ENCODE assay signal across 20 cellular contexts in the genomic region with DNA sequence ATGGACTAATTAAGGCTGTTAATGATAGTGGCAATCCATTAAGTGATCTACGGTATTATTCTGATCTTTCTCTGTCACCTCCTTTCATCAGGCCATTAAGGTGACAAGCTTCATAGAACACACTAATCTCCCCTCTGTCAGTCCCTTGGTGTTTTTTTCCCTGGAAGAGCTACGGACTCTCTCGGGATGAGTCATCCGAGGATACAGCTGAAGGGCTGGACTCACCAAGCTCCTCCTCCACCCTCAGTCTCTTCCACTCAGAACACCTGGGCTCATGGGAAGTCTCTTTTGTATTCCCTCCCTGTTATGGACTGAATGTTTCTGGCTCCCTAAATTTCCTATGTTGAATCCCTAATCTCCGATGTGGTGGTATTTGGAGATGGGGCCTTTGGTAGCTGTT.
DNase-seq lines count a peak whose midpoint lies in the region; ATAC-seq, FAIRE-seq and TF ChIP-seq lines count a peak whose summit lies in the region.
"Had no signal": no experiment of that assay in that cellular context is flagged by ENCODE, and none has a peak within 500 bp of the region (broad histone marks: within the 10 kb centered on the region; RNA-seq: fewer than 3 reads in every experiment).

No MANE protein-coding gene starts in this region.

- intact Hi-C loops in HepG2 (cut with micrococcal nuclease; ENCODE audit: unreplicated experiment) (no loop called here), right lobe of liver (cut with DNase I) (no loop called here), endothelial cell of umbilical vein (cut with micrococcal nuclease) (no loop called here)

- H3K27ac ChIP-seq in HepG2 (ENCODE audit: extremely low read length, insufficient read depth, low read length) (no peak overlapping the region), right lobe of liver (no peak overlapping the region), endothelial cell of umbilical vein (ENCODE audit: insufficient read depth, low read depth, low read length) (no peak overlapping the region), substantia nigra (ENCODE audit: low read depth, low read length, poor library complexity, severe bottlenecking) (no peak overlapping the region)
- H3K27ac ChIP-seq: GM23248 had no signal

- WGBS in HepG2 (ENCODE audit: low lambda C conversion rate) = 8% methylated on average over 5 of the region's 5 CpGs
- WGBS in right lobe of liver (ENCODE audit: insufficient coverage, low coverage, low lambda C conversion rate, missing lambda C conversion rate) = 78% methylated on average over 4 of the region's 5 CpGs

- in situ Hi-C loops in HepG2 (cut with HindIII; ENCODE audit: extremely low pct_ligation_motif_present, low pct_unique_long_range_greater_than_20kb) = no loop called here

- no peak for TF ChIP-seq POLR2A in HepG2 (IDR thresholded peaks at IDR 0.05; ENCODE audit: insufficient read depth in 1 of 2, low read depth in 2 of 2, low read length in 2 of 2)
- no peak for TF ChIP-seq POLR2A in right lobe of liver (IDR thresholded peaks at IDR 0.05)
- TF ChIP-seq POLR2A in endothelial cell of umbilical vein (IDR thresholded peaks at IDR 0.05; ENCODE audit: low read depth, low read length) = no peak

- H3K4me3 ChIP-seq in HepG2 (replicated peaks in 1 of 3; ENCODE audit: insufficient read depth in 1 of 3, low read depth in 2 of 3, low read length in 3 of 3) (no peak overlapping the region), right lobe of liver (no peak overlapping the region), endothelial cell of umbilical vein (replicated peaks in 1 of 3; ENCODE audit: insufficient read depth in 1 of 3, low read depth in 1 of 3, low read length in 3 of 3) (no peak overlapping the region)
- H3K4me3 ChIP-seq: GM23248, MG63 had no signal

- dilution Hi-C loops in endothelial cell of umbilical vein (cut with MboI; ENCODE audit: extremely low pct_ligation_motif_present, low sequenced_read_pairs) = no loop called here

- BruUV-seq in HepG2 (replicated peaks; lab: Mats Ljungman, UMichigan) = no TSS peak
- BruUV-seq in endothelial cell of umbilical vein (replicated peaks; lab: Mats Ljungman, UMichigan) = no TSS peak

- TF ChIP-seq EP300 in HepG2 (IDR thresholded peaks at IDR 0.05; ENCODE audit: low read depth in 2 of 2, low read length in 2 of 2) (no peak), HepG2 (CRISPR knock-in tag; IDR thresholded peaks at IDR 0.05; ENCODE audit: borderline replicate concordance) (no peak)

- TF ChIP-seq RAD21 in HepG2 (CRISPR knock-in tag; IDR thresholded peaks at IDR 0.05) = no peak

- H4K20me1 ChIP-seq in HepG2 (ENCODE audit: insufficient read depth, low read length) (no peaks in the 10 kb centered on the region), endothelial cell of umbilical vein (replicated peaks; ENCODE audit: control insufficient read depth, extremely low read depth, insufficient read depth, low read length) (no peaks in the 10 kb centered on the region)

- H3K9ac ChIP-seq in HepG2 (ENCODE audit: insufficient read depth, low read depth, low read length) = no peak overlapping the region
- no peak overlapping the region for H3K9ac ChIP-seq in endothelial cell of umbilical vein (replicated peaks; ENCODE audit: extremely low read depth, insufficient read depth, low read length)
- H3K9ac ChIP-seq: GM23248 had no signal

- H3K79me2 ChIP-seq in HepG2 (ENCODE audit: insufficient read depth, low read length) = no peaks in the 10 kb centered on the region
- no peaks in the 10 kb centered on the region for H3K79me2 ChIP-seq in endothelial cell of umbilical vein (ENCODE audit: control insufficient read depth, insufficient read depth, low read length)

- TF ChIP-seq CTCF in HepG2 (CRISPR knock-in tag; IDR thresholded peaks at IDR 0.05) = no peak
- no peak for TF ChIP-seq CTCF in right lobe of liver (IDR thresholded peaks at IDR 0.05)
- TF ChIP-seq CTCF in endothelial cell of umbilical vein (IDR thresholded peaks at IDR 0.05; ENCODE audit: extremely low read depth in 1 of 2, insufficient read depth in 1 of 2, low read depth in 1 of 2, low read length in 2 of 2) = no peak

- H3K9me3 ChIP-seq in HepG2 (ENCODE audit: low read length) (no peaks in the 10 kb centered on the region), right lobe of liver (no peaks in the 10 kb centered on the region), endothelial cell of umbilical vein (replicated peaks; ENCODE audit: control insufficient read depth, insufficient read depth, low read length) (no peaks in the 10 kb centered on the region)
- H3K9me3 ChIP-seq: MG63 had no signal

- H3K9me1 ChIP-seq in endothelial cell of umbilical vein (replicated peaks; ENCODE audit: control insufficient read depth, extremely low read depth, insufficient read depth, low read length) = no peaks in the 10 kb centered on the region

- FAIRE-seq in HepG2 (lab: Jason Lieb, UNC) (no peak), endothelial cell of umbilical vein (lab: Jason Lieb, UNC) (no peak), urothelium cell line (lab: Jason Lieb, UNC) (no peak)
- FAIRE-seq: A204.1 had no signal

- H3K4me1 ChIP-seq in HepG2 (ENCODE audit: insufficient read depth, low read length) (no peaks in the 10 kb centered on the region), right lobe of liver (no peaks in the 10 kb centered on the region), endothelial cell of umbilical vein (ENCODE audit: control insufficient read depth, extremely low read depth, insufficient read depth, low read length) (no peaks in the 10 kb centered on the region)

- POLR2A ChIA-PET in HepG2 (lab: Yijun Ruan, JAX) = no interaction called here
- POLR2A ChIA-PET in endothelial cell of umbilical vein (lab: Charles Lee) = no interaction called here

- H3K27me3 ChIP-seq in HepG2 (ENCODE audit: control insufficient read depth in 1 of 2, insufficient read depth in 2 of 2, low read length in 2 of 2) (peaks cover 0 to 12% of the 10 kb centered on the region in 2 experiments; a peak in 2 of 5 replicates), right lobe of liver (no peaks in the 10 kb centered on the region), endothelial cell of umbilical vein (ENCODE audit: control insufficient read depth in 2 of 2, insufficient read depth in 2 of 2, low read length in 2 of 2) (peaks cover 7 to 15% of the 10 kb centered on the region in 2 experiments)
- H3K27me3 ChIP-seq: MG63 had no signal

- no peak for DNase-seq in HepG2 (ENCODE audit: low spot score)
- no peak for DNase-seq in right lobe of liver
- DNase-seq in NCI-H82 treated with DMSO at 0.1 percent for 48 hours (lab: John Stamatoyannopoulos, UW; ENCODE audit: unreplicated experiment) = peak; percentile 38
- DNase-seq in endothelial cell of umbilical vein (ENCODE audit: low read depth, low spot score) = no peak
- DNase-seq in urothelium cell line (ENCODE audit: low spot score) = peak; percentile 14
- no peak for DNase-seq in substantia nigra (lab: John Stamatoyannopoulos, UW)
- DNase-seq in NCI-H2227 treated with DMSO at 0.1 percent for 48 hours (lab: John Stamatoyannopoulos, UW) = no peak
- no peak for DNase-seq in 8988T
- DNase-seq: COR-L47, DMS79, GF-D8, GM23248, KG1, MG63, NCI-H1105, NCI-H187 treated with DMSO at 0.1 percent for 48 hours, NCI-H345, NCI-H526 treated with DMSO at 0.1 percent for 48 hours, PC-3 had no signal

- H2AFZ ChIP-seq in HepG2 (ENCODE audit: low read length) (no peak overlapping the region), endothelial cell of umbilical vein (ENCODE audit: low read depth, low read length) (no peak overlapping the region)
- H2AFZ ChIP-seq: GM23248 had no signal

- H3K36me3 ChIP-seq in HepG2 (replicated peaks in 1 of 2; ENCODE audit: control insufficient read depth in 1 of 2, insufficient read depth in 2 of 2, low read length in 2 of 2) (no peaks in the 10 kb centered on the region), right lobe of liver (no peaks in the 10 kb centered on the region), endothelial cell of umbilical vein (ENCODE audit: control insufficient read depth in 2 of 2, extremely low read depth in 1 of 2, insufficient read depth in 2 of 2, low read length in 2 of 2) (no peaks in the 10 kb centered on the region)
- H3K36me3 ChIP-seq: MG63 had no signal

- no peak for ATAC-seq in HepG2
- no peak for ATAC-seq in right lobe of liver
- ATAC-seq: PC-3 had no signal

- H3K4me2 ChIP-seq in HepG2 (ENCODE audit: low read depth, low read length) (no peak overlapping the region), endothelial cell of umbilical vein (ENCODE audit: insufficient read depth, low read length) (no peak overlapping the region)

- CTCF ChIA-PET in HepG2 (lab: Yijun Ruan, JAX; ENCODE audit: low intra/inter-chr PET ratio, low total read pairs) = no interaction called here
- CTCF ChIA-PET in endothelial cell of umbilical vein (lab: Charles Lee) = interaction anchor here (1.1 kb wide), 1 partner anchor 9 kb away, joined by 3 read pairs; no protein-coding TSS in a partner anchor

TF ChIP-seq in HepG2, 621 proteins besides CTCF, POLR2A, EP300 and RAD21:
- TF ChIP-seq HOXA7 (CRISPR knock-in tag; IDR thresholded peaks at IDR 0.05) = no peak
- TF ChIP-seq FOSL2 (CRISPR knock-in tag; IDR thresholded peaks at IDR 0.05) = peak; percentile 49

TF ChIP-seq in endothelial cell of umbilical vein, 7 proteins besides CTCF, POLR2A, EP300 and RAD21:
- TF ChIP-seq JUN (IDR thresholded peaks at IDR 0.05; ENCODE audit: borderline replicate concordance, insufficient read depth, insufficient read length, low read depth) = peak; percentile 40
- no peak for TF ChIP-seq POLR2AphosphoS5 (IDR thresholded peaks at IDR 0.05; ENCODE audit: insufficient read depth, low read depth, low read length)

Comparison
In these comparisons a context has a peak if more than half of its experiments do, and no peak if none do; other contexts are left out.
1. DNase-seq: peak in NCI-H82 treated with DMSO at 0.1 percent for 48 hours (single experiment) and urothelium cell line (single experiment); none in HepG2 (single experiment), right lobe of liver (0 of 3), endothelial cell of umbilical vein (single experiment), substantia nigra (0 of 49), NCI-H2227 treated with DMSO at 0.1 percent for 48 hours (single experiment) and 8988T (single experiment).